In genomic region chr18:13219576-13219975, GRCh38 we compare ENCODE assay signal across 10 cellular contexts. TPM values are rescaled to one million over a fixed set of nuclear protein-coding genes. Genes with fewer than 3 reads are reported as not detected.
A peak's percentile ranks its signal among the peaks of the same experiment; 100 is the strongest.
DNase-seq lines count a peak whose midpoint lies in the region; ATAC-seq, FAIRE-seq and TF ChIP-seq lines count a peak whose summit lies in the region.
"Had no signal": no experiment of that assay in that cellular context is flagged by ENCODE, and none has a peak within 500 bp of the region (broad histone marks: within the 10 kb centered on the region; RNA-seq: fewer than 3 reads in every experiment).

No MANE protein-coding gene starts in this region.

- TF ChIP-seq EP300 in transverse colon (IDR thresholded peaks at IDR 0.05; ENCODE audit: low read depth) = no peak

- FAIRE-seq in frontal cortex (lab: Jason Lieb, UNC) = no peak

- H3K27ac Mint-ChIP-seq in activated naive CD4-positive, alpha-beta T cell treated with anti-CD3 and anti-CD28 coated beads for 36 hours = no peak overlapping the region

- H3K27ac ChIP-seq in ascending aorta = peak overlapping the region; percentile 89 to 92
- peak overlapping the region in 1 of 2 donors; percentile 21 for H3K27ac ChIP-seq in mucosa of rectum (ENCODE audit: low read depth in 2 of 2, low read length in 2 of 2)
- H3K27ac ChIP-seq in transverse colon = peak overlapping the region; percentile 90 to 92 (median 92)

- H3K9me3 ChIP-seq in ascending aorta (no peaks in the 10 kb centered on the region), mucosa of rectum (ENCODE audit: control insufficient read depth in 2 of 2, low read length in 2 of 2) (no peaks in the 10 kb centered on the region), transverse colon (no peaks in the 10 kb centered on the region)

- ATAC-seq in sciatic nerve = no peak

- WGBS in transverse colon (ENCODE audit: low coverage in 1 of 2), 2 donors = 23 to 50% methylated on average over 2 to 5 of the region's 5 CpGs

- H3K4me3 ChIP-seq in ascending aorta (peak overlapping the region; percentile 68 to 91), mucosa of rectum (ENCODE audit: low read length in 2 of 2) (peak overlapping the region; percentile 74 to 78), transverse colon (peak overlapping the region in 3 of 4 donors; percentile 69 to 83 (median 83))

- H3K27me3 ChIP-seq in ascending aorta = no peaks in the 10 kb centered on the region
- no peaks in the 10 kb centered on the region for H3K27me3 ChIP-seq in mucosa of rectum (ENCODE audit: control insufficient read depth in 2 of 2, insufficient read depth in 2 of 2, low read length in 2 of 2)
- no peaks in the 10 kb centered on the region for H3K27me3 ChIP-seq in transverse colon

- intact Hi-C loops in activated naive CD4-positive, alpha-beta T cell treated with anti-CD3 and anti-CD28 coated beads for 36 hours (cut with micrococcal nuclease) = loop anchor here (5.0 kb wide), 1 partner anchor 93 kb away; no protein-coding TSS in a partner anchor
- intact Hi-C loops in ascending aorta (cut with DNase I) (loop anchor here (2.0 to 5.0 kb wide), 3 partner anchors 101 to 583 kb away; no protein-coding TSS in a partner anchor), transverse colon (cut with DNase I; ENCODE audit: low total_unique reads) (loop anchor here (5.0 kb wide), 1 partner anchor 413 kb away; no protein-coding TSS in a partner anchor), sciatic nerve (cut with DNase I) (loop anchor here (5.0 kb wide), 1 partner anchor 313 kb away; no protein-coding TSS in a partner anchor)

- no peaks in the 10 kb centered on the region for H3K36me3 Mint-ChIP-seq in activated naive CD4-positive, alpha-beta T cell treated with anti-CD3 and anti-CD28 coated beads for 36 hours (ENCODE audit: low read depth)

- H3K27me3 Mint-ChIP-seq in activated naive CD4-positive, alpha-beta T cell treated with anti-CD3 and anti-CD28 coated beads for 36 hours (ENCODE audit: low read depth) = peaks cover 16% of the 10 kb centered on the region

- no peaks in the 10 kb centered on the region for H3K9me3 Mint-ChIP-seq in activated naive CD4-positive, alpha-beta T cell treated with anti-CD3 and anti-CD28 coated beads for 36 hours

- in situ Hi-C loops in transverse colon (cut with MboI; ENCODE audit: low pct_ligation_motif_present in 1 of 4, low pct_unique_long_range_greater_than_20kb in 1 of 4, low sequenced_read_pairs in 3 of 4) = loop anchor here in 3 of 4 donors (25.0 kb wide), 2 partner anchors 318 to 418 kb away; no protein-coding TSS in a partner anchor

- no peak for TF ChIP-seq CTCF in ascending aorta (IDR thresholded peaks at IDR 0.05)
- no peak for TF ChIP-seq CTCF in transverse colon (IDR thresholded peaks at IDR 0.05)

- peak overlapping the region; percentile 72 for H3K4me3 Mint-ChIP-seq in activated naive CD4-positive, alpha-beta T cell treated with anti-CD3 and anti-CD28 coated beads for 36 hours

- no peak for DNase-seq in activated naive CD4-positive, alpha-beta T cell treated with anti-CD3 and anti-CD28 coated beads for 36 hours
- no peak for DNase-seq in activated naive CD4-positive, alpha-beta T cell treated with Interleukin-2 at 50 U/mL for 16 hours
- DNase-seq in ascending aorta (ENCODE audit: low spot score in 2 of 2) (no peak), transverse colon (no peak), sciatic nerve (ENCODE audit: low spot score) (no peak), NCI-H345 treated with DMSO at 0.1 percent for 48 hours (lab: John Stamatoyannopoulos, UW; ENCODE audit: unreplicated experiment) (no peak), frontal cortex (ENCODE audit: low spot score in 2 of 2) (no peak)
- DNase-seq: activated effector memory CD4-positive, alpha-beta T cell treated with Interleukin-2 at 50 U/mL for 16 hours; NCI-H2081 had no signal

- CTCF ChIA-PET in activated naive CD4-positive, alpha-beta T cell treated with anti-CD3 and anti-CD28 coated beads for 36 hours (lab: Charles Lee) = interaction anchor here (1.0 kb wide), 2 partner anchors 53 to 340 kb away, joined by 3 to 4 read pairs; no protein-coding TSS in a partner anchor

- no peak for TF ChIP-seq POLR2A in transverse colon (IDR thresholded peaks at IDR 0.05)

- H3K36me3 ChIP-seq in ascending aorta (no peaks in the 10 kb centered on the region), mucosa of rectum (ENCODE audit: control insufficient read depth in 2 of 2, insufficient read depth in 2 of 2, low read length in 2 of 2) (no peaks in the 10 kb centered on the region), transverse colon (no peaks in the 10 kb centered on the region)

- peak overlapping the region in 1 of 2 donors; percentile 22 for H3K9ac ChIP-seq in mucosa of rectum (ENCODE audit: low read depth in 1 of 2, low read length in 2 of 2)

- H3K4me1 ChIP-seq in ascending aorta = peaks cover 13 to 34% of the 10 kb centered on the region in 2 donors
- peaks cover 41 to 62% of the 10 kb centered on the region in 2 donors for H3K4me1 ChIP-seq in mucosa of rectum (ENCODE audit: control insufficient read depth in 2 of 2, insufficient read depth in 2 of 2, low read length in 2 of 2)
- H3K4me1 ChIP-seq in transverse colon = peaks cover 44 to 80% (median 61%) of the 10 kb centered on the region in 4 donors

- H3K4me1 Mint-ChIP-seq in activated naive CD4-positive, alpha-beta T cell treated with anti-CD3 and anti-CD28 coated beads for 36 hours (ENCODE audit: low read depth) = peaks cover 35% of the 10 kb centered on the region

RNA-seq across cellular contexts. Expression of gene LDLRAD4, which starts 1.0 kb away (rescaled TPM):
- total RNA-seq in activated naive CD4-positive, alpha-beta T cell treated with anti-CD3 and anti-CD28 coated beads for 36 hours = 10 to 100 TPM; 19.4 to 21.3 TPM
- total RNA-seq in ascending aorta = 21.0 TPM
- 100 to 1,000 TPM in 1 of 4 donors, 10 to 100 TPM in 3; 34.8 to 277 (median 60.6) TPM for total RNA-seq in transverse colon
- 27.1 TPM for total RNA-seq in sciatic nerve
- 60.7 TPM for total RNA-seq in frontal cortex
